11 cellular contexts compared by ENCODE assay signal in the genomic region with DNA sequence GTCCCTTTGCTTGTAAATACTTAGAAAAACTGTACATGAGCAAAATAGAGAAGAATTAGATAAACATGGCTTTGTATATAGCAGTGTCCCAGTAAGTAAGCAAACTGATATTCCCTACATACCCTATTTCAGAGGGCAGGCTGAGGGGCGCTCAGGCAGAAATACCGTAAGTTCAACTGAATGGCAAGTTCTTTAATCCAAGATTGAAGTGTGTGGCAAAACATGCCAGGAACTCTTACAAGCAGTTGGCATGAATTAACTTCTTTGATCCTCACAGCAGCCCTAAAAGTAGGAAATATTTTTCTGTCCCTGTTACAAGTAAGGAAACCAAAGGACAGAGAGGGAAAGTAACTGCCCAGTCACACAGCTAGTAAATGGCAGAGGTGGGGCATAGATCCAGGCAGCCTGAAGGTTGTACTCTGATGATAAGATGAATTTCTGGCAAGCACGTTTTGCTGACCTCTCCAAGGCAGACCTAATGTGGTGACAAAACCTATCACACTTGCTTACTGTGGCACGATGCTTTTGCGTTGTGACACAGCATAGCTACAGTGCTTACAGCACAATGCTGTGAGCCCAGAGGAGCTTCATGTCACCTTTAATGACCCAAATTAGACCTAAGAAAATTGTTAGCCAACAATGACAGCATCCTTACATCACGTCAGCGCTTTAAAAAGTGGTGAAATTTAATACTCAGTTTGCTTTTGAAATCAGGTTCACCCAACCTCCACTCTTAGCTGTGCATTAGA. TPM values are rescaled to one million over a fixed set of nuclear protein-coding genes. Genes with fewer than 3 reads are reported as not detected.
DNase-seq lines count a peak whose midpoint lies in the region; ATAC-seq and TF ChIP-seq lines count a peak whose summit lies in the region.
"Had no signal": no experiment of that assay in that cellular context is flagged by ENCODE, and none has a peak within 500 bp of the region (broad histone marks: within the 10 kb centered on the region; RNA-seq: fewer than 3 reads in every experiment).

No MANE protein-coding gene starts in this region.

- intact Hi-C loops in CD14-positive monocyte (cut with micrococcal nuclease), result loop anchor here in 1 of 2 donors (2.0 kb wide), 1 partner anchor 49 kb away; the partner anchor contains the start of gene S100A10

- peak overlapping the region in 1 of 2 donors; percentile 77 for H3K4me3 Mint-ChIP-seq in CD14-positive monocyte
- H3K4me3 Mint-ChIP-seq in endothelial cell (ENCODE audit: unreplicated experiment), result no peak overlapping the region

- H3K9me3 Mint-ChIP-seq in CD14-positive monocyte (peaks cover 0 to 5% (median 0%) of the 10 kb centered on the region in 7 donors), endothelial cell (ENCODE audit: unreplicated experiment) (no peaks in the 10 kb centered on the region)

- peaks cover 66% of the 10 kb centered on the region for H3K4me1 Mint-ChIP-seq in CD14-positive monocyte
- no peaks in the 10 kb centered on the region for H3K4me1 Mint-ChIP-seq in endothelial cell (ENCODE audit: unreplicated experiment)

- DNase-seq in CD14-positive monocyte (ENCODE audit: low spot score) (peak; percentile 86), NCI-H2196 treated with DMSO at 0.1 percent for 48 hours (lab: John Stamatoyannopoulos, UW; ENCODE audit: unreplicated experiment) (peak; percentile 31), endothelial cell (ENCODE audit: low spot score) (no peak), omental fat pad (ENCODE audit: low spot score) (no peak), amniotic stem cell (lab: John Stamatoyannopoulos, UW) (no peak)
- DNase-seq in stimulated activated CD4-positive, alpha-beta T cell treated with anti-CD3 and anti-CD28 coated beads, Interleukin-4, amount 100 ng/mL, for 24 hours, result no peak
- no peak for DNase-seq in stimulated activated CD4-positive, alpha-beta T cell treated with anti-CD3 and anti-CD28 coated beads, Interleukin-1b, Interleukin-23, amount 100 ng/mL, for 48 hours
- DNase-seq: EL, hippocampal formation, NCI-H1092 had no signal

- peak overlapping the region; percentile 97 to 100 (median 99) for H3K27ac Mint-ChIP-seq in CD14-positive monocyte
- H3K27ac Mint-ChIP-seq in endothelial cell (ENCODE audit: unreplicated experiment), result peak overlapping the region; percentile 24

- H3K36me3 Mint-ChIP-seq in CD14-positive monocyte (peaks cover 6% of the 10 kb centered on the region in 2 donors), endothelial cell (ENCODE audit: low read depth, unreplicated experiment) (no peaks in the 10 kb centered on the region)

- no peak for TF ChIP-seq CTCF in CD14-positive monocyte (IDR thresholded peaks at IDR 0.05)
- no peak for TF ChIP-seq CTCF in endothelial cell (IDR thresholded peaks at IDR 0.05; ENCODE audit: unreplicated experiment)
- no peak for TF ChIP-seq CTCF in omental fat pad (IDR thresholded peaks at IDR 0.05)

- ATAC-seq in omental fat pad (ENCODE audit: low FRiP score), result peak; percentile 3
- ATAC-seq in GM18907 (IDR thresholded peaks at IDR 0.05; ENCODE audit: unreplicated experiment), result no peak

- H3K27me3 Mint-ChIP-seq in CD14-positive monocyte (ENCODE audit: low read depth in 3 of 3) (peaks cover 0 to 12% (median 0%) of the 10 kb centered on the region in 3 donors), endothelial cell (ENCODE audit: unreplicated experiment) (peaks cover 3% of the 10 kb centered on the region)

RNA-seq across cellular contexts. Expression of gene THEM4, which starts 35.0 kb away (rescaled TPM):
- polyA plus RNA-seq in CD14-positive monocyte, result 1 to 10 TPM; 3.7 to 4.6 TPM
- total RNA-seq in endothelial cell (ENCODE audit: unreplicated experiment), result 9.0 TPM
- 10 to 100 TPM; 17.3 to 29.3 (median 21.8) TPM for total RNA-seq in omental fat pad

RNA-seq across cellular contexts. Expression of gene S100A10, which starts 49.4 kb away (rescaled TPM):
- polyA plus RNA-seq in CD14-positive monocyte, result 1,000 to 10,000 TPM; 2,129 to 2,138 TPM
- total RNA-seq in endothelial cell (ENCODE audit: unreplicated experiment) (241 TPM), omental fat pad (100 to 1,000 TPM; 127 to 351 (median 161) TPM)

Comparison
In these comparisons a context has a peak if more than half of its experiments do, and no peak if none do; other contexts are left out.
1. DNase-seq: peak in CD14-positive monocyte (single experiment) and NCI-H2196 treated with DMSO at 0.1 percent for 48 hours (single experiment); none in endothelial cell (single experiment), omental fat pad (single experiment), stimulated activated CD4-positive, alpha-beta T cell treated with anti-CD3 and anti-CD28 coated beads, Interleukin-4, amount 100 ng/mL, for 24 hours (single experiment), amniotic stem cell (single experiment) and stimulated activated CD4-positive, alpha-beta T cell treated with anti-CD3 and anti-CD28 coated beads, Interleukin-1b, Interleukin-23, amount 100 ng/mL, for 48 hours (single experiment).